Comparison of ENCODE assay signal across 8 cellular contexts in genomic region chr9:120876842-120877240, GRCh38. TPM values are rescaled to one million over a fixed set of nuclear protein-coding genes. Genes with fewer than 3 reads are reported as not detected.
DNase-seq lines count a peak whose midpoint lies in the region; ATAC-seq, FAIRE-seq and TF ChIP-seq lines count a peak whose summit lies in the region.

PHF19 (minus strand) TSS chr9:120877188; CDS start chr9:120874741, 2,447 bp downstream.

- intact Hi-C loops in mucosa of descending colon (cut with DNase I, micrococcal nuclease) (loop anchor here (5.0 kb wide), 1 partner anchor 60 kb away; no protein-coding TSS in a partner anchor), aorta (cut with DNase I) (loop anchor here (2.0 to 5.0 kb wide), 2 partner anchors 58 to 60 kb away; no protein-coding TSS in a partner anchor)

- peak within 1 kb of the TSS; percentile 98 to 99 for H3K27ac Mint-ChIP-seq in T-cell

- H3K79me2 ChIP-seq in H1 (ENCODE audit: control insufficient read depth in 1 of 2, insufficient read depth in 2 of 2, low read length in 2 of 2), result no peaks in the 10 kb centered on the region

- TF ChIP-seq RAD21 in H1 (IDR thresholded peaks at IDR 0.05 in 1 of 2, conservative IDR thresholded peaks at IDR 0.05 in 1 of 2; ENCODE audit: low read depth in 2 of 2, low read length in 2 of 2), result no peak

- peak within 1 kb of the TSS; percentile 99 for H2BK12ac ChIP-seq in H1 (ENCODE audit: low read depth, low read length)

- H2BK120ac ChIP-seq in H1 (replicated peaks; ENCODE audit: low read depth, low read length), result peak within 1 kb of the TSS; percentile 95

- H4K8ac ChIP-seq in H1 (ENCODE audit: extremely low read depth, insufficient read depth, low read length), result peak within 1 kb of the TSS; percentile 93

- H2BK5ac ChIP-seq in H1 (ENCODE audit: low read depth, low read length), result peak within 1 kb of the TSS; percentile 93; the same call in 1 of the 2 replicates

- H3K27ac ChIP-seq in BLaER1, result peak within 1 kb of the TSS; percentile 94
- H3K27ac ChIP-seq in H1 (ENCODE audit: low read depth, low read length), result 0 out of 2 replicates have a peak within 1 kb of the TSS, but pooled peaks have one; percentile 12
- peak within 1 kb of the TSS; percentile 68 to 95 for H3K27ac ChIP-seq in aorta (ENCODE audit: low read depth in 1 of 2, low read length in 2 of 2)

- WGBS in H1 (ENCODE audit: extremely low coverage in 1 of 2, insufficient coverage in 1 of 2, insufficient read length in 1 of 2, insufficient replicate concordance in 2 of 2, low coverage in 1 of 2, low lambda C conversion rate in 2 of 2, missing lambda C conversion rate in 1 of 2), 2 experiments, result 0% methylated on average over 2 of the region's 45 CpGs; no CpG with 5 or more reads in 1 of the 2 experiments
- whole genome bisulfite sequencing in aorta, 2 donors, result 0 to 1% methylated on average over 37 to 45 of the region's 45 CpGs

- H3K9ac ChIP-seq in BLaER1, result peak within 1 kb of the TSS; percentile 91
- peak within 1 kb of the TSS in 3 of 4 experiments; percentile 38 to 58 (median 52); a peak in 6 of 7 replicates for H3K9ac ChIP-seq in H1 (replicated peaks in 1 of 4; ENCODE audit: extremely low read depth in 1 of 4, low read depth in 3 of 4, low read length in 3 of 4)

- H3K4me2 ChIP-seq in BLaER1 (peak within 1 kb of the TSS; percentile 95), H1 (ENCODE audit: insufficient read depth in 1 of 2, low read depth in 2 of 2, low read length in 2 of 2) (peak within 1 kb of the TSS; percentile 79 to 85)

- H3K18ac ChIP-seq in H1 (ENCODE audit: extremely low read depth, low read length), result peak within 1 kb of the TSS; percentile 93

- H3K9me3 ChIP-seq in BLaER1 (no peaks in the 10 kb centered on the region), H1 (ENCODE audit: insufficient read depth in 2 of 2, low read depth in 1 of 2, low read length in 1 of 2) (no peaks in the 10 kb centered on the region), mucosa of descending colon (no peaks in the 10 kb centered on the region), aorta (ENCODE audit: control insufficient read depth, low read length) (no peaks in the 10 kb centered on the region)

- peaks cover 26% of the 10 kb centered on the region for H3K36me3 Mint-ChIP-seq in T-cell

- H3K4me3 Mint-ChIP-seq in T-cell, result peak within 1 kb of the TSS; percentile 86 to 96 (median 95)

- peak within 1 kb of the TSS; percentile 12 for H2AFZ ChIP-seq in H1 (ENCODE audit: low read length)

- H3K4me3 ChIP-seq in BLaER1, result peak within 1 kb of the TSS; percentile 75
- peak within 1 kb of the TSS; percentile 36 to 86 (median 51) for H3K4me3 ChIP-seq in H1 (ENCODE audit: extremely low read depth in 1 of 4, insufficient read depth in 2 of 4, low read depth in 3 of 4, low read length in 4 of 4)
- H3K4me3 ChIP-seq in mucosa of descending colon, result peak within 1 kb of the TSS; percentile 50
- peak within 1 kb of the TSS; percentile 68 to 92 for H3K4me3 ChIP-seq in aorta (ENCODE audit: low read length in 2 of 2)

- TF ChIP-seq EP300 in H1 (IDR thresholded peaks at IDR 0.05; ENCODE audit: borderline replicate concordance in 1 of 2, low read depth in 2 of 2, low read length in 2 of 2), result no peak

- CTCF ChIA-PET in T-cell (lab: Charles Lee) (interaction anchor here in 1 of 2 donors (0.6 to 2.4 kb wide), 3 partner anchors 14 to 56 kb away, joined by 3 to 6 read pairs (median 4); no protein-coding TSS in a partner anchor), H1 (lab: Charles Lee; ENCODE audit: partially characterized antibody) (interaction anchor here (1.3 kb wide), 1 partner anchor 53 kb away, joined by 3 read pairs; no protein-coding TSS in a partner anchor)

- H3K23me2 ChIP-seq in H1 (ENCODE audit: low read depth, low read length), result peaks cover 10% of the 10 kb centered on the region

- no peak for FAIRE-seq in H1 (lab: Jason Lieb, UNC)

- peaks cover 75% of the 10 kb centered on the region for H3K4me1 ChIP-seq in BLaER1
- H3K4me1 ChIP-seq in H1 (replicated peaks in 1 of 4; ENCODE audit: control insufficient read depth in 3 of 4, insufficient read depth in 4 of 4, low read length in 3 of 4), result peaks cover 23 to 48% (median 35%) of the 10 kb centered on the region in 4 experiments
- H3K4me1 ChIP-seq in mucosa of descending colon (ENCODE audit: low read depth), result peaks cover 5% of the 10 kb centered on the region
- H3K4me1 ChIP-seq in aorta (ENCODE audit: control insufficient read depth in 1 of 2, insufficient read depth in 2 of 2, low read length in 2 of 2), result no peaks in the 10 kb centered on the region

- H3K23ac ChIP-seq in H1 (ENCODE audit: insufficient read length), result peak within 1 kb of the TSS; percentile 83

- H4K5ac ChIP-seq in H1 (ENCODE audit: insufficient read length, low read depth, low read length), result peak within 1 kb of the TSS; percentile 57

- H3K14ac ChIP-seq in H1 (ENCODE audit: insufficient read length), result peak within 1 kb of the TSS; percentile 20

- DNase-seq in T-cell (peak in 2 of 34 experiments; percentile 15 to 42), H1 (ENCODE audit: low read depth in 1 of 2, low spot score in 2 of 2) (no peak), mucosa of descending colon (peak in 2 of 3 donors; percentile 65 to 69), aorta (peak; percentile 70 to 85)

- H4K20me1 ChIP-seq in BLaER1 (no peaks in the 10 kb centered on the region), H1 (replicated peaks in 1 of 2; ENCODE audit: control insufficient read depth in 1 of 2, insufficient read depth in 2 of 2, low read length in 2 of 2) (no peaks in the 10 kb centered on the region)

- H3K4ac ChIP-seq in H1 (replicated peaks; ENCODE audit: insufficient read length, low read depth, low read length), result peak within 1 kb of the TSS; percentile 92

- peaks cover 34% of the 10 kb centered on the region for H3K36me3 ChIP-seq in BLaER1
- peaks cover 0 to 3% (median 0%) of the 10 kb centered on the region in 4 experiments; a peak in 1 of 8 replicates for H3K36me3 ChIP-seq in H1 (ENCODE audit: control insufficient read depth in 2 of 4, insufficient read depth in 4 of 4, low read length in 3 of 4)
- H3K36me3 ChIP-seq in mucosa of descending colon (ENCODE audit: low read depth), result no peaks in the 10 kb centered on the region
- H3K36me3 ChIP-seq in aorta (ENCODE audit: control insufficient read depth in 1 of 2, insufficient read depth in 2 of 2, low read length in 1 of 2), result peaks cover 0 to 6% of the 10 kb centered on the region in 2 donors

- no peaks in the 10 kb centered on the region for H3K9me3 Mint-ChIP-seq in T-cell

- POLR2A ChIA-PET in T-cell (lab: Charles Lee) (interaction anchor here (0.7 to 1.2 kb wide), 3 partner anchors 28 to 49 kb away, joined by 3 to 7 read pairs (median 5); no protein-coding TSS in a partner anchor), H1 (lab: Charles Lee; ENCODE audit: partially characterized antibody) (interaction anchor here (1.4 kb wide), 1 partner anchor 16 kb away, joined by 3 read pairs; no protein-coding TSS in a partner anchor)

- no peaks in the 10 kb centered on the region for H3K79me1 ChIP-seq in H1 (ENCODE audit: low read depth, low read length)

- H4K91ac ChIP-seq in H1 (replicated peaks; ENCODE audit: insufficient read length, low read length), result peak within 1 kb of the TSS; percentile 96

- H3K27me3 ChIP-seq in BLaER1 (no peaks in the 10 kb centered on the region), H1 (replicated peaks in 1 of 4; ENCODE audit: control insufficient read depth in 3 of 4, extremely low read depth in 1 of 4, insufficient read depth in 3 of 4, low read length in 3 of 4) (peaks cover 0 to 4% (median 1%) of the 10 kb centered on the region in 4 experiments; a peak in 3 of 7 replicates), aorta (ENCODE audit: control insufficient read depth in 1 of 2, insufficient read depth in 2 of 2, low read length in 1 of 2) (no peaks in the 10 kb centered on the region)

- ATAC-seq in GM18909 (IDR thresholded peaks at IDR 0.05; ENCODE audit: poor library complexity, unreplicated experiment), result peak; percentile 13
- ATAC-seq in HG03432 (IDR thresholded peaks at IDR 0.05; ENCODE audit: unreplicated experiment), result peak; percentile 13
- ATAC-seq in T-cell (replicated peaks in 1 of 4), result peak; percentile 9 to 28 (median 20)
- peak; percentile 12 for ATAC-seq in mucosa of descending colon
- peak; percentile 50 for ATAC-seq in aorta (ENCODE audit: low FRiP score)
- ATAC-seq in HG02870 (IDR thresholded peaks at IDR 0.05; ENCODE audit: unreplicated experiment), result no peak

- peaks cover 77 to 79% (median 79%) of the 10 kb centered on the region in 3 donors for H3K4me1 Mint-ChIP-seq in T-cell

- H3K56ac ChIP-seq in H1 (replicated peaks; ENCODE audit: insufficient read length, low read depth, low read length), result peak within 1 kb of the TSS; percentile 62

- TF ChIP-seq CTCF in H1 (IDR thresholded peaks at IDR 0.05; ENCODE audit: control extremely low read depth in 1 of 3, insufficient read depth in 1 of 3, low read depth in 1 of 3, low read length in 3 of 3), result no peak
- no peak for TF ChIP-seq CTCF in mucosa of descending colon (IDR thresholded peaks at IDR 0.05)

- H2BK20ac ChIP-seq in H1 (ENCODE audit: low read length), result peak within 1 kb of the TSS; percentile 98

- TF ChIP-seq POLR2A in H1 (IDR thresholded peaks at IDR 0.05; ENCODE audit: control extremely low read depth in 1 of 2, low read depth in 2 of 2, low read length in 2 of 2), result no peak

- H3K27me3 Mint-ChIP-seq in T-cell, result no peaks in the 10 kb centered on the region

- H2BK15ac ChIP-seq in H1 (ENCODE audit: low read length), result peak within 1 kb of the TSS; percentile 100

- peak within 1 kb of the TSS; percentile 97 for H2AK5ac ChIP-seq in H1 (ENCODE audit: low read depth, low read length)

TF ChIP-seq in H1, 55 proteins besides CTCF, POLR2A, EP300 and RAD21:
- TF ChIP-seq YY1 (IDR thresholded peaks at IDR 0.05; ENCODE audit: low read depth, low read length) (no peak), MAX (IDR thresholded peaks at IDR 0.05) (peak; percentile 42; the same call in 1 of the 2 replicates)

RNA-seq across cellular contexts. Expression of gene PHF19, which starts in this region (rescaled TPM):
- total RNA-seq in T-cell (100 to 1,000 TPM in 4 of 5 donors, 10 to 100 TPM in 1; 92.8 to 184 (median 166) TPM), mucosa of descending colon (10 to 100 TPM in 2 of 3 donors, 1 to 10 TPM in 1; 9.8 to 33.6 (median 26.6) TPM), aorta (10 to 100 TPM; 40.1 to 62.3 TPM)
- 30.2 and 31.8 TPM in 2 replicates for total RNA-seq in H1 (2021; fragmentation: NEBNext Ultra II Directional; extraction: Animal tissue kit (Norgen Biotek cat#: 25700))
- polyA plus RNA-seq in H1 (2011; rRNA removed) (28.2 and 31.0 TPM in 2 replicates), aorta (10 to 100 TPM; 25.9 to 66.7 TPM)
- polyA plus RNA-seq in H1 (2011; cell fraction: cytosol; rRNA removed), result 25.8 TPM
- 48.1 TPM for polyA plus RNA-seq in H1 (2011; cell fraction: nucleus; rRNA removed)
- polyA plus RNA-seq in H1 (2012, experiment 1 of 2), result 26.2 to 35.4 TPM (median 31.5 TPM) in 4 replicates
- 29.9 TPM for polyA plus RNA-seq in H1 (2012, experiment 2 of 2)
- 24.5 TPM for polyA plus RNA-seq in H1 (2013, experiment 1 of 2)
- polyA plus RNA-seq in H1 (2013, experiment 2 of 2), result 23.1 TPM
- 26.6 and 43.7 TPM in 2 replicates for polyA minus RNA-seq in H1 (2011; rRNA and poly(A)+ RNA removed)
- polyA minus RNA-seq in H1 (2011; cell fraction: cytosol; rRNA and poly(A)+ RNA removed), result 16.2 TPM
- polyA minus RNA-seq in H1 (2011; cell fraction: nucleus; rRNA and poly(A)+ RNA removed), result 28.2 TPM

Comparison
In these comparisons a context has a peak if more than half of its experiments do, and no peak if none do; other contexts are left out.
1. H3K27ac ChIP-seq: peak in every context shown above with its lines; median percentile 94 in BLaER1; 82 in aorta; 12 in H1.
2. DNase-seq: peak in mucosa of descending colon (2 of 3) and aorta (2 of 2); none in H1 (0 of 2).
3. Peak in every context shown above with its lines, with median percentiles within 50 percentile points of each other: H3K4me3 ChIP-seq.